In genomic region chr12:44847888-44848770, GRCh38 we compare ENCODE assay signal across 8 cellular contexts. TPM values are rescaled to one million over a fixed set of nuclear protein-coding genes. Genes with fewer than 3 reads are reported as not detected.
DNase-seq lines count a peak whose midpoint lies in the region; ATAC-seq and TF ChIP-seq lines count a peak whose summit lies in the region.

No MANE protein-coding gene starts in this region.

- H3K36me3 ChIP-seq in gastrocnemius medialis (no peaks in the 10 kb centered on the region), brain microvascular endothelial cell (replicated peaks) (no peaks in the 10 kb centered on the region)

- in situ Hi-C loops in gastrocnemius medialis (cut with MboI; ENCODE audit: low sequenced_read_pairs in 4 of 4) (no loop called here), brain microvascular endothelial cell (cut with HindIII; ENCODE audit: low pct_ligation_motif_present, low sequenced_read_pairs) (no loop called here)

- H3K4me1 ChIP-seq in gastrocnemius medialis: no peaks in the 10 kb centered on the region

- DNase-seq in activated CD8-positive, alpha-beta memory T cell treated with anti-CD3 and anti-CD28 coated beads, Interleukin-2, amount 50 U/mL, for 1 hour (ENCODE audit: extremely low read depth): peak; percentile 64
- DNase-seq in stimulated activated CD4-positive, alpha-beta T cell treated with anti-CD3 and anti-CD28 coated beads, Interleukin-2, amount 100 ng/mL, for 4 hours (ENCODE audit: low read depth): peak; percentile 54
- DNase-seq in erythroblast (lab: John Stamatoyannopoulos, UW) (no peak), gastrocnemius medialis (no peak), brain microvascular endothelial cell (no peak), NCI-H345 (lab: John Stamatoyannopoulos, UW) (no peak)

- ATAC-seq in GM19395 (IDR thresholded peaks at IDR 0.05; ENCODE audit: unreplicated experiment) (peak; percentile 94), HG03175 (IDR thresholded peaks at IDR 0.05; ENCODE audit: unreplicated experiment) (peak; percentile 91), gastrocnemius medialis (no peak)

- TF ChIP-seq POLR2A in erythroblast (IDR thresholded peaks at IDR 0.05; ENCODE audit: low read length) (no peak), gastrocnemius medialis (IDR thresholded peaks at IDR 0.05) (no peak)

- H3K27me3 ChIP-seq in gastrocnemius medialis (no peaks in the 10 kb centered on the region), brain microvascular endothelial cell (replicated peaks) (no peaks in the 10 kb centered on the region)

- H3K4me3 ChIP-seq in gastrocnemius medialis (no peak overlapping the region), brain microvascular endothelial cell (ENCODE audit: low read depth, low read length) (no peak overlapping the region)

- intact Hi-C loops in gastrocnemius medialis (cut with DNase I; ENCODE audit: low total_unique reads): no loop called here

- TF ChIP-seq CTCF in gastrocnemius medialis (IDR thresholded peaks at IDR 0.05 in 4 of 5, conservative IDR thresholded peaks at IDR 0.05 in 1 of 5) (no peak), brain microvascular endothelial cell (IDR thresholded peaks at IDR 0.05; ENCODE audit: low read depth, low read length, missing control alignments) (no peak)

- H3K9me3 ChIP-seq in gastrocnemius medialis: no peaks in the 10 kb centered on the region

- no peak overlapping the region for H3K27ac ChIP-seq in gastrocnemius medialis
- no peak overlapping the region for H3K27ac ChIP-seq in brain microvascular endothelial cell

RNA-seq across cellular contexts. Expression of gene NELL2, which starts 28.0 kb away (rescaled TPM):
- under 1 TPM in 2 of 4 donors, not detected in 2; 0.58 to 0.82 TPM for total RNA-seq in gastrocnemius medialis

Comparison
In these comparisons a context has a peak if more than half of its experiments do, and no peak if none do; other contexts are left out.
1. ATAC-seq: peak in GM19395 (single experiment) and HG03175 (single experiment); none in gastrocnemius medialis (0 of 2).
2. DNase-seq: peak in activated CD8-positive, alpha-beta memory T cell treated with anti-CD3 and anti-CD28 coated beads, Interleukin-2, amount 50 U/mL, for 1 hour (single experiment) and stimulated activated CD4-positive, alpha-beta T cell treated with anti-CD3 and anti-CD28 coated beads, Interleukin-2, amount 100 ng/mL, for 4 hours (single experiment); none in erythroblast (0 of 2), gastrocnemius medialis (0 of 2), brain microvascular endothelial cell (single experiment) and NCI-H345 (single experiment).